In genomic region chr17:13575922-13576419, GRCh38 we compare ENCODE assay signal across 2 cellular contexts.
TF ChIP-seq lines count a peak whose summit lies in the region.

No MANE protein-coding gene starts in this region.

TF ChIP-seq in HEK293, 187 proteins besides CTCF, POLR2A, EP300 and RAD21 (continued from another document and continues in another):
- TF ChIP-seq, protein P1, sequence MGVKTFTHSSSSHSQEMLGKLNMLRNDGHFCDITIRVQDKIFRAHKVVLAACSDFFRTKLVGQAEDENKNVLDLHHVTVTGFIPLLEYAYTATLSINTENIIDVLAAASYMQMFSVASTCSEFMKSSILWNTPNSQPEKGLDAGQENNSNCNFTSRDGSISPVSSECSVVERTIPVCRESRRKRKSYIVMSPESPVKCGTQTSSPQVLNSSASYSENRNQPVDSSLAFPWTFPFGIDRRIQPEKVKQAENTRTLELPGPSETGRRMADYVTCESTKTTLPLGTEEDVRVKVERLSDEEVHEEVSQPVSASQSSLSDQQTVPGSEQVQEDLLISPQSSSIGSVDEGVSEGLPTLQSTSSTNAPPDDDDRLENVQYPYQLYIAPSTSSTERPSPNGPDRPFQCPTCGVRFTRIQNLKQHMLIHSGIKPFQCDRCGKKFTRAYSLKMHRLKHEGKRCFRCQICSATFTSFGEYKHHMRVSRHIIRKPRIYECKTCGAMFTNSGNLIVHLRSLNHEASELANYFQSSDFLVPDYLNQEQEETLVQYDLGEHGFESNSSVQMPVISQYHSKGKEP (tag by site-specific recombination; IDR thresholded peaks at IDR 0.05), result 0 out of 2 replicates have a peak, but pooled peaks have one; percentile 14
- TF ChIP-seq ZNF138 (tag by site-specific recombination; IDR thresholded peaks at IDR 0.05; ENCODE audit: borderline replicate concordance) (no peak), ZNF223 (tag by site-specific recombination; IDR thresholded peaks at IDR 0.05) (no peak), KLF7 (tag by site-specific recombination; IDR thresholded peaks at IDR 0.05; ENCODE audit: borderline replicate concordance) (no peak), ZBTB20 (tag by site-specific recombination; IDR thresholded peaks at IDR 0.05) (peak; percentile 28; the same call in 1 of the 2 replicates), ZNF654 (tag by site-specific recombination; IDR thresholded peaks at IDR 0.05; ENCODE audit: low read depth) (no peak), ZBTB8A (tag by site-specific recombination; IDR thresholded peaks at IDR 0.05) (no peak), ZIC2 (tag by site-specific recombination; IDR thresholded peaks at IDR 0.05) (peak; percentile 77), ZNF324 (tag by site-specific recombination; IDR thresholded peaks at IDR 0.05) (no peak), PRDM1 (tag by site-specific recombination; IDR thresholded peaks at IDR 0.05) (no peak), ZNF692 (tag by site-specific recombination; IDR thresholded peaks at IDR 0.05) (no peak), OSR2 (tag by site-specific recombination; IDR thresholded peaks at IDR 0.05) (peak; percentile 70), ZNF174 (tag by site-specific recombination; IDR thresholded peaks at IDR 0.05) (no peak), SP2 (tag by site-specific recombination; IDR thresholded peaks at IDR 0.05) (no peak)
- TF ChIP-seq, protein P2, sequence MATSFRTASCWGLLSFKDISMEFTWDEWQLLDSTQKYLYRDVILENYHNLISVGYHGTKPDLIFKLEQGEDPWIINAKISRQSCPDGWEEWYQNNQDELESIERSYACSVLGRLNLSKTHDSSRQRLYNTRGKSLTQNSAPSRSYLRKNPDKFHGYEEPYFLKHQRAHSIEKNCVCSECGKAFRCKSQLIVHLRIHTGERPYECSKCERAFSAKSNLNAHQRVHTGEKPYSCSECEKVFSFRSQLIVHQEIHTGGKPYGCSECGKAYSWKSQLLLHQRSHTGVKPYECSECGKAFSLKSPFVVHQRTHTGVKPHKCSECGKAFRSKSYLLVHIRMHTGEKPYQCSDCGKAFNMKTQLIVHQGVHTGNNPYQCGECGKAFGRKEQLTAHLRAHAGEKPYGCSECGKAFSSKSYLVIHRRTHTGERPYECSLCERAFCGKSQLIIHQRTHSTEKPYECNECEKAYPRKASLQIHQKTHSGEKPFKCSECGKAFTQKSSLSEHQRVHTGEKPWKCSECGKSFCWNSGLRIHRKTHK (tag by site-specific recombination; IDR thresholded peaks at IDR 0.05), result no peak
- TF ChIP-seq, protein P3, sequence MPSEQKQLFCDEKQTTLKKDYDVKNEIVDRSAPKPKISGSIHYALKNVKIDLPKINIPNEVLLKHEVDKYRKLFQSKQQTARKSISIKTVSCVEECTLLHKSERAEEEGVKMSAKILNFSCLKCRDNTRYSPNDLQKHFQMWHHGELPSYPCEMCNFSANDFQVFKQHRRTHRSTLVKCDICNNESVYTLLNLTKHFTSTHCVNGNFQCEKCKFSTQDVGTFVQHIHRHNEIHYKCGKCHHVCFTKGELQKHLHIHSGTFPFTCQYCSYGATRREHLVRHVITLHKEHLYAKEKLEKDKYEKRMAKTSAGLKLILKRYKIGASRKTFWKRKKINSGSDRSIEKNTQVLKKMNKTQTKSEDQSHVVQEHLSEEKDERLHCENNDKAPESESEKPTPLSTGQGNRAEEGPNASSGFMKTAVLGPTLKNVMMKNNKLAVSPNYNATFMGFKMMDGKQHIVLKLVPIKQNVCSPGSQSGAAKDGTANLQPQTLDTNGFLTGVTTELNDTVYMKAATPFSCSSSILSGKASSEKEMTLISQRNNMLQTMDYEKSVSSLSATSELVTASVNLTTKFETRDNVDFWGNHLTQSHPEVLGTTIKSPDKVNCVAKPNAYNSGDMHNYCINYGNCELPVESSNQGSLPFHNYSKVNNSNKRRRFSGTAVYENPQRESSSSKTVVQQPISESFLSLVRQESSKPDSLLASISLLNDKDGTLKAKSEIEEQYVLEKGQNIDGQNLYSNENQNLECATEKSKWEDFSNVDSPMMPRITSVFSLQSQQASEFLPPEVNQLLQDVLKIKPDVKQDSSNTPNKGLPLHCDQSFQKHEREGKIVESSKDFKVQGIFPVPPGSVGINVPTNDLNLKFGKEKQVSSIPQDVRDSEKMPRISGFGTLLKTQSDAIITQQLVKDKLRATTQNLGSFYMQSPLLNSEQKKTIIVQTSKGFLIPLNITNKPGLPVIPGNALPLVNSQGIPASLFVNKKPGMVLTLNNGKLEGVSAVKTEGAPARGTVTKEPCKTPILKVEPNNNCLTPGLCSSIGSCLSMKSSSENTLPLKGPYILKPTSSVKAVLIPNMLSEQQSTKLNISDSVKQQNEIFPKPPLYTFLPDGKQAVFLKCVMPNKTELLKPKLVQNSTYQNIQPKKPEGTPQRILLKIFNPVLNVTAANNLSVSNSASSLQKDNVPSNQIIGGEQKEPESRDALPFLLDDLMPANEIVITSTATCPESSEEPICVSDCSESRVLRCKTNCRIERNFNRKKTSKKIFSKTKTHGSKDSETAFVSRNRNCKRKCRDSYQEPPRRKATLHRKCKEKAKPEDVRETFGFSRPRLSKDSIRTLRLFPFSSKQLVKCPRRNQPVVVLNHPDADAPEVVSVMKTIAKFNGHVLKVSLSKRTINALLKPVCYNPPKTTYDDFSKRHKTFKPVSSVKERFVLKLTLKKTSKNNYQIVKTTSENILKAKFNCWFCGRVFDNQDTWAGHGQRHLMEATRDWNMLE (tag by site-specific recombination; conservative IDR thresholded peaks at IDR 0.05; ENCODE audit: low read depth), result 0 out of 2 replicates have a peak, but pooled peaks have one; percentile 19
- TF ChIP-seq, protein P4, sequence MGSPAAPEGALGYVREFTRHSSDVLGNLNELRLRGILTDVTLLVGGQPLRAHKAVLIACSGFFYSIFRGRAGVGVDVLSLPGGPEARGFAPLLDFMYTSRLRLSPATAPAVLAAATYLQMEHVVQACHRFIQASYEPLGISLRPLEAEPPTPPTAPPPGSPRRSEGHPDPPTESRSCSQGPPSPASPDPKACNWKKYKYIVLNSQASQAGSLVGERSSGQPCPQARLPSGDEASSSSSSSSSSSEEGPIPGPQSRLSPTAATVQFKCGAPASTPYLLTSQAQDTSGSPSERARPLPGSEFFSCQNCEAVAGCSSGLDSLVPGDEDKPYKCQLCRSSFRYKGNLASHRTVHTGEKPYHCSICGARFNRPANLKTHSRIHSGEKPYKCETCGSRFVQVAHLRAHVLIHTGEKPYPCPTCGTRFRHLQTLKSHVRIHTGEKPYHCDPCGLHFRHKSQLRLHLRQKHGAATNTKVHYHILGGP (tag by site-specific recombination; IDR thresholded peaks at IDR 0.05), result no peak

TF ChIP-seq in WTC11, 78 proteins besides CTCF, POLR2A, EP300 and RAD21 (continued from another document):
- TF ChIP-seq FOXP4 (CRISPR knock-in tag; IDR thresholded peaks at IDR 0.05) (peak; percentile 85; the same call in 1 of the 2 replicates), HMGA2 (CRISPR knock-in tag; IDR thresholded peaks at IDR 0.05) (no peak), TEAD4 (CRISPR knock-in tag; IDR thresholded peaks at IDR 0.05) (peak; percentile 41; the same call in 1 of the 2 replicates), TEAD1 (CRISPR knock-in tag; IDR thresholded peaks at IDR 0.05) (peak; percentile 89), RORB (CRISPR knock-in tag; IDR thresholded peaks at IDR 0.05) (no peak), MXD4 (CRISPR knock-in tag; IDR thresholded peaks at IDR 0.05; ENCODE audit: borderline replicate concordance) (0 out of 2 replicates have a peak, but pooled peaks have one; percentile 41), ETV6 (CRISPR knock-in tag; IDR thresholded peaks at IDR 0.05) (peak; percentile 78; the same call in 1 of the 2 replicates), TP53 (CRISPR knock-in tag; IDR thresholded peaks at IDR 0.05) (0 out of 2 replicates have a peak, but pooled peaks have one; percentile 23), GTF2I (CRISPR knock-in tag; conservative IDR thresholded peaks at IDR 0.05) (no peak), FOXK1 (CRISPR knock-in tag; IDR thresholded peaks at IDR 0.05) (peak; percentile 76; the same call in 1 of the 2 replicates), ZNF423 (CRISPR knock-in tag; IDR thresholded peaks at IDR 0.05) (peak; percentile 38; the same call in 1 of the 2 replicates)
- TF ChIP-seq, protein P5, sequence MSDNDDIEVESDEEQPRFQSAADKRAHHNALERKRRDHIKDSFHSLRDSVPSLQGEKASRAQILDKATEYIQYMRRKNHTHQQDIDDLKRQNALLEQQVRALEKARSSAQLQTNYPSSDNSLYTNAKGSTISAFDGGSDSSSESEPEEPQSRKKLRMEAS (CRISPR knock-in tag; IDR thresholded peaks at IDR 0.05), result peak; percentile 74
- TF ChIP-seq, protein P6, sequence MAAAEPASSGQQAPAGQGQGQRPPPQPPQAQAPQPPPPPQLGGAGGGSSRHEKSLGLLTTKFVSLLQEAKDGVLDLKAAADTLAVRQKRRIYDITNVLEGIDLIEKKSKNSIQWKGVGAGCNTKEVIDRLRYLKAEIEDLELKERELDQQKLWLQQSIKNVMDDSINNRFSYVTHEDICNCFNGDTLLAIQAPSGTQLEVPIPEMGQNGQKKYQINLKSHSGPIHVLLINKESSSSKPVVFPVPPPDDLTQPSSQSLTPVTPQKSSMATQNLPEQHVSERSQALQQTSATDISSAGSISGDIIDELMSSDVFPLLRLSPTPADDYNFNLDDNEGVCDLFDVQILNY (CRISPR knock-in tag; IDR thresholded peaks at IDR 0.05), result no peak
- TF ChIP-seq, protein P7, sequence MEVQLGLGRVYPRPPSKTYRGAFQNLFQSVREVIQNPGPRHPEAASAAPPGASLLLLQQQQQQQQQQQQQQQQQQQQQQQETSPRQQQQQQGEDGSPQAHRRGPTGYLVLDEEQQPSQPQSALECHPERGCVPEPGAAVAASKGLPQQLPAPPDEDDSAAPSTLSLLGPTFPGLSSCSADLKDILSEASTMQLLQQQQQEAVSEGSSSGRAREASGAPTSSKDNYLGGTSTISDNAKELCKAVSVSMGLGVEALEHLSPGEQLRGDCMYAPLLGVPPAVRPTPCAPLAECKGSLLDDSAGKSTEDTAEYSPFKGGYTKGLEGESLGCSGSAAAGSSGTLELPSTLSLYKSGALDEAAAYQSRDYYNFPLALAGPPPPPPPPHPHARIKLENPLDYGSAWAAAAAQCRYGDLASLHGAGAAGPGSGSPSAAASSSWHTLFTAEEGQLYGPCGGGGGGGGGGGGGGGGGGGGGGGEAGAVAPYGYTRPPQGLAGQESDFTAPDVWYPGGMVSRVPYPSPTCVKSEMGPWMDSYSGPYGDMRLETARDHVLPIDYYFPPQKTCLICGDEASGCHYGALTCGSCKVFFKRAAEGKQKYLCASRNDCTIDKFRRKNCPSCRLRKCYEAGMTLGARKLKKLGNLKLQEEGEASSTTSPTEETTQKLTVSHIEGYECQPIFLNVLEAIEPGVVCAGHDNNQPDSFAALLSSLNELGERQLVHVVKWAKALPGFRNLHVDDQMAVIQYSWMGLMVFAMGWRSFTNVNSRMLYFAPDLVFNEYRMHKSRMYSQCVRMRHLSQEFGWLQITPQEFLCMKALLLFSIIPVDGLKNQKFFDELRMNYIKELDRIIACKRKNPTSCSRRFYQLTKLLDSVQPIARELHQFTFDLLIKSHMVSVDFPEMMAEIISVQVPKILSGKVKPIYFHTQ (CRISPR knock-in tag; IDR thresholded peaks at IDR 0.05), result no peak
- TF ChIP-seq, protein P8, sequence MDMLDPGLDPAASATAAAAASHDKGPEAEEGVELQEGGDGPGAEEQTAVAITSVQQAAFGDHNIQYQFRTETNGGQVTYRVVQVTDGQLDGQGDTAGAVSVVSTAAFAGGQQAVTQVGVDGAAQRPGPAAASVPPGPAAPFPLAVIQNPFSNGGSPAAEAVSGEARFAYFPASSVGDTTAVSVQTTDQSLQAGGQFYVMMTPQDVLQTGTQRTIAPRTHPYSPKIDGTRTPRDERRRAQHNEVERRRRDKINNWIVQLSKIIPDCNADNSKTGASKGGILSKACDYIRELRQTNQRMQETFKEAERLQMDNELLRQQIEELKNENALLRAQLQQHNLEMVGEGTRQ (CRISPR knock-in tag; IDR thresholded peaks at IDR 0.05), result peak; percentile 36
TF ChIP-seq in WTC11: peak in this region for 12.
